Comparison of ENCODE assay signal across 1 cellular context in the genomic region with DNA sequence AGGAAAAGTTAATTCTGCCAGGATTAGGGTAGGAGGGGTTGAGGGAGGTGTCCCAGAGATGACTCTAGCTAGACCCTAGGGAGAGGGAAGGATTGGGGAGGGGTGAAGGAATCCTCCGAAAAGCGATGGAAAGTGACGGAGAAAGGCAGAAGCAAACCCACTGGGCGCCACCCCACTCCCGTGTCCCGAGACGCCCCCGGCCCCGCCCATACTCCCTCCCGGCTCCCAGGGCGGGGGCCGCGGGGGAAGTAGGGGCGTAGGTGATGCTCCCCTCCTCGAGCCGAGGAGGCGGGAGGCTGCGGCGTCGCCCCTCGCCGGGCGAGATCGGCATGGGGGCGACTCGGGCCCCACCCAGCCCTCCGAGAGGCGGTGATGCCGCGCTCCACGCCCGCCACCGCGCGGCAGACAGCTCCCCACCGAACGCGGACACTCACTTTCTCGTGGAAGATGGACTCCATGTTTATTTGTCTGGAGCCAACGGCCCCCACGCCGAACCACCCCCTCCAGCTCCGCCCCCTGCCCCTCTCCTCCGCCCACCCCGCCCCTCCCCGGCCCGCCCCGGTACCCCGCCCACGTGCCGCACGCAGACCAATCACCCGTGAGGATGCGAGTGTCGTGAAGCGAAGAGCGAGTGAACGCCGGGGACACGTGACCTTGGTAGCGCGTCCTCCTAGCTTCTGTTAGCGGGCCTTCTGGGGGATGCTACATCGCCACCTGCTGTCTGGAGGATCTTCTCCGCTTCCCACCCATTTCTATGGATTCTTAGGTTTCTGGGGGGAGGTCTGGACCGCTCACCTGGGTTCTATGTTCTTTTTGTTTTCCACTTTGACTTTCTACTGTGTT.
TF ChIP-seq lines count a peak whose summit lies in the region.

A gene (minus strand): TSS at position 488 of the 843 bp plus-strand sequence. CDS start 30 bp downstream, at position 458.

TF ChIP-seq in K562, 482 proteins besides CTCF, POLR2A, EP300 and RAD21 (continued from another document and continues in another):
- TF ChIP-seq, protein P1, sequence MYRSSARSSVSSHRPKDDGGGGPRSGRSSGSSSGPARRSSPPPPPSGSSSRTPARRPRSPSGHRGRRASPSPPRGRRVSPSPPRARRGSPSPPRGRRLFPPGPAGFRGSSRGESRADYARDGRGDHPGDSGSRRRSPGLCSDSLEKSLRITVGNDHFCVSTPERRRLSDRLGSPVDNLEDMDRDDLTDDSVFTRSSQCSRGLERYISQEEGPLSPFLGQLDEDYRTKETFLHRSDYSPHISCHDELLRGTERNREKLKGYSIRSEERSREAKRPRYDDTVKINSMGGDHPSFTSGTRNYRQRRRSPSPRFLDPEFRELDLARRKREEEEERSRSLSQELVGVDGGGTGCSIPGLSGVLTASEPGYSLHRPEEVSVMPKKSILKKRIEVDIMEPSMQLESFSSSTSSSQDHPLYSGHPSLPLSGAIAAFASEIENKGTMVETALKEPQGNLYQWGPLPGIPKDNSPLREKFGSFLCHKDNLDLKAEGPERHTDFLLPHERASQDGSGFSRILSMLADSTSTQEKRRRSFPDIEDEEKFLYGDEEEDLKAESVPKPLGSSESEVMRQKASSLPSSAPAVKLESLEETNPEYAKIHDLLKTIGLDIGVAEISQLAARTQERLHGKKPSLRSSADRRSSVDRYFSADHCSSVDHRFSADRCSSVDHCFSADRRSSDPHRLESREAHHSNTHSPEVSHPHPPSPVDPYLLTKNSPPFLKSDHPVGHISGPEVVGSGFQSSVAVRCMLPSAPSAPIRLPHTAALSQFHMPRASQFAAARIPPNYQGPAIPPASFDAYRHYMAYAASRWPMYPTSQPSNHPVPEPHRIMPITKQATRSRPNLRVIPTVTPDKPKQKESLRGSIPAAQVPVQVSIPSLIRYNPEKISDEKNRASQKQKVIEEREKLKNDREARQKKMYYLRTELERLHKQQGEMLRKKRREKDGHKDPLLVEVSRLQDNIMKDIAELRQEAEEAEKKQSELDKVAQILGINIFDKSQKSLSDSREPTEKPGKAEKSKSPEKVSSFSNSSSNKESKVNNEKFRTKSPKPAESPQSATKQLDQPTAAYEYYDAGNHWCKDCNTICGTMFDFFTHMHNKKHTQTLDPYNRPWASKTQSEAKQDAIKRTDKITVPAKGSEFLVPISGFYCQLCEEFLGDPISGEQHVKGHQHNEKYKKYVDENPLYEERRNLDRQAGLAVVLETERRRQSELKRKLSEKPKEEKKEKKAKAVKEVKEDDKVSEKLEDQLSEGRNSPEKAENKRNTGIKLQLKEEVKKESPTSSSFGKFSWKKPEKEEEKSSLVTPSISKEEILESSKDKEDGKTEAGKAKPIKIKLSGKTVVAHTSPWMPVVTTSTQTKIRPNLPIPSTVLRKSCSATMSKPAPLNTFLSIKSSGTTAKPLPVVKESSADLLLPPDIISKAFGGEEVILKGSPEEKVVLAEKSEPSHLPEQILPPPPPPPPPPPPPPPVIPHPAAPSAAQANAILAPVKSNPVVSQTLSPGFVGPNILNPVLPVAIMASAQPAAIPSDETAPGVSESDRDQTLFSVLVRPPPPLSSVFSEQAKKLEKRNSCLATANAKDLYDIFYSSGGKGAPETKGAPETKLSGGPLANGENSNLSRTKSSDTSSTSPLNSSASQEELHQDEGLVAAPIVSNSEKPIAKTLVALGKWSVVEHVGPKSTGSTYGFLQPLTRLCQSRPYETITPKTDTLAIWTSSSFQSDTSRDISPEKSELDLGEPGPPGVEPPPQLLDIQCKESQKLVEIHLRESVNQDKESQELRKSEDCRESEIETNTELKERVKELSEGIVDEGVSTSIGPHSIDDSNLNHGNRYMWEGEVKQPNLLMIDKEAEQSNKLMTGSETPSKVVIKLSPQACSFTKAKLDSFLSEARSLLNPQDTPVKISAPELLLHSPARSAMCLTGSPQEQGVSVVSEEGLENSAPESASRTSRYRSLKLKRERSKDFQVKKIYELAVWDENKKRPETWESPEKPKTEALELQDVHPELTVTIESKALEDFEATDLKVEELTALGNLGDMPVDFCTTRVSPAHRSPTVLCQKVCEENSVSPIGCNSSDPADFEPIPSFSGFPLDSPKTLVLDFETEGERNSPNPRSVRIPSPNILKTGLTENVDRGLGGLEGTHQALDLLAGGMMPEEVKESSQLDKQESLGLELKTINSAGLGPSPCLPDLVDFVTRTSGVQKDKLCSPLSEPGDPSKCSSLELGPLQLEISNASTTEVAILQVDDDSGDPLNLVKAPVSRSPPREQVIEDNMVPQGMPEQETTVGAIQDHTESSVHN (IDR thresholded peaks at IDR 0.05; ENCODE audit: borderline replicate concordance in 1 of 2, low read depth in 1 of 2) = no peak
- TF ChIP-seq SOX6 (IDR thresholded peaks at IDR 0.05) (no peak), HIVEP1 (CRISPR knock-in tag; IDR thresholded peaks at IDR 0.05) (no peak), MAZ (CRISPR knock-in tag; conservative IDR thresholded peaks at IDR 0.05 in 1 of 2, IDR thresholded peaks at IDR 0.05 in 1 of 2) (peak; percentile 87 to 94; a peak in 3 of 4 replicates), ZNF384 (IDR thresholded peaks at IDR 0.05; ENCODE audit: low read depth, low read length) (no peak), FOXJ3 (CRISPR knock-in tag; IDR thresholded peaks at IDR 0.05) (no peak), ZFX (CRISPR knock-in tag; IDR thresholded peaks at IDR 0.05) (no peak), YBX1 (IDR thresholded peaks at IDR 0.05) (no peak), ZNF668 (CRISPR knock-in tag; IDR thresholded peaks at IDR 0.05) (no peak), TCF7L2 (IDR thresholded peaks at IDR 0.05; ENCODE audit: low read depth, low read length) (no peak), NFE2L1 (tag; IDR thresholded peaks at IDR 0.05; ENCODE audit: borderline replicate concordance, low read depth) (no peak), PYGO2 (tag; IDR thresholded peaks at IDR 0.05) (no peak), ZNF589 (CRISPR knock-in tag; IDR thresholded peaks at IDR 0.05; ENCODE audit: low read depth) (no peak), EWSR1 (IDR thresholded peaks at IDR 0.05; ENCODE audit: borderline replicate concordance, low read depth, partially characterized antibody) (no peak), PML (IDR thresholded peaks at IDR 0.05; ENCODE audit: low read length) (no peak; the same call in 1 of the 2 replicates), TARDBP (IDR thresholded peaks at IDR 0.05) (no peak), ZNF311 (CRISPR knock-in tag; IDR thresholded peaks at IDR 0.05) (no peak), ZNF431 (CRISPR knock-in tag; IDR thresholded peaks at IDR 0.05) (no peak), HDAC3 (IDR thresholded peaks at IDR 0.05; ENCODE audit: borderline replicate concordance, partially characterized antibody) (no peak), PHF8 (IDR thresholded peaks at IDR 0.05; ENCODE audit: borderline replicate concordance, low read length) (peak; percentile 80; the same call in 1 of the 2 replicates), FOXA3 (CRISPR knock-in tag; conservative IDR thresholded peaks at IDR 0.05 in 1 of 2, IDR thresholded peaks at IDR 0.05 in 1 of 2) (no peak), ADNP (tag; IDR thresholded peaks at IDR 0.05) (no peak), ZEB2 (IDR thresholded peaks at IDR 0.05) (no peak)
- TF ChIP-seq, protein P2, sequence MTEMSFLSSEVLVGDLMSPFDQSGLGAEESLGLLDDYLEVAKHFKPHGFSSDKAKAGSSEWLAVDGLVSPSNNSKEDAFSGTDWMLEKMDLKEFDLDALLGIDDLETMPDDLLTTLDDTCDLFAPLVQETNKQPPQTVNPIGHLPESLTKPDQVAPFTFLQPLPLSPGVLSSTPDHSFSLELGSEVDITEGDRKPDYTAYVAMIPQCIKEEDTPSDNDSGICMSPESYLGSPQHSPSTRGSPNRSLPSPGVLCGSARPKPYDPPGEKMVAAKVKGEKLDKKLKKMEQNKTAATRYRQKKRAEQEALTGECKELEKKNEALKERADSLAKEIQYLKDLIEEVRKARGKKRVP (CRISPR knock-in tag; IDR thresholded peaks at IDR 0.05) = no peak
- TF ChIP-seq, protein P3, sequence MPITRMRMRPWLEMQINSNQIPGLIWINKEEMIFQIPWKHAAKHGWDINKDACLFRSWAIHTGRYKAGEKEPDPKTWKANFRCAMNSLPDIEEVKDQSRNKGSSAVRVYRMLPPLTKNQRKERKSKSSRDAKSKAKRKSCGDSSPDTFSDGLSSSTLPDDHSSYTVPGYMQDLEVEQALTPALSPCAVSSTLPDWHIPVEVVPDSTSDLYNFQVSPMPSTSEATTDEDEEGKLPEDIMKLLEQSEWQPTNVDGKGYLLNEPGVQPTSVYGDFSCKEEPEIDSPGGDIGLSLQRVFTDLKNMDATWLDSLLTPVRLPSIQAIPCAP (CRISPR knock-in tag; IDR thresholded peaks at IDR 0.05; ENCODE audit: borderline replicate concordance) = no peak
- TF ChIP-seq, protein P4, sequence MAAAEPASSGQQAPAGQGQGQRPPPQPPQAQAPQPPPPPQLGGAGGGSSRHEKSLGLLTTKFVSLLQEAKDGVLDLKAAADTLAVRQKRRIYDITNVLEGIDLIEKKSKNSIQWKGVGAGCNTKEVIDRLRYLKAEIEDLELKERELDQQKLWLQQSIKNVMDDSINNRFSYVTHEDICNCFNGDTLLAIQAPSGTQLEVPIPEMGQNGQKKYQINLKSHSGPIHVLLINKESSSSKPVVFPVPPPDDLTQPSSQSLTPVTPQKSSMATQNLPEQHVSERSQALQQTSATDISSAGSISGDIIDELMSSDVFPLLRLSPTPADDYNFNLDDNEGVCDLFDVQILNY (CRISPR knock-in tag; IDR thresholded peaks at IDR 0.05) = no peak
- TF ChIP-seq, protein P5, sequence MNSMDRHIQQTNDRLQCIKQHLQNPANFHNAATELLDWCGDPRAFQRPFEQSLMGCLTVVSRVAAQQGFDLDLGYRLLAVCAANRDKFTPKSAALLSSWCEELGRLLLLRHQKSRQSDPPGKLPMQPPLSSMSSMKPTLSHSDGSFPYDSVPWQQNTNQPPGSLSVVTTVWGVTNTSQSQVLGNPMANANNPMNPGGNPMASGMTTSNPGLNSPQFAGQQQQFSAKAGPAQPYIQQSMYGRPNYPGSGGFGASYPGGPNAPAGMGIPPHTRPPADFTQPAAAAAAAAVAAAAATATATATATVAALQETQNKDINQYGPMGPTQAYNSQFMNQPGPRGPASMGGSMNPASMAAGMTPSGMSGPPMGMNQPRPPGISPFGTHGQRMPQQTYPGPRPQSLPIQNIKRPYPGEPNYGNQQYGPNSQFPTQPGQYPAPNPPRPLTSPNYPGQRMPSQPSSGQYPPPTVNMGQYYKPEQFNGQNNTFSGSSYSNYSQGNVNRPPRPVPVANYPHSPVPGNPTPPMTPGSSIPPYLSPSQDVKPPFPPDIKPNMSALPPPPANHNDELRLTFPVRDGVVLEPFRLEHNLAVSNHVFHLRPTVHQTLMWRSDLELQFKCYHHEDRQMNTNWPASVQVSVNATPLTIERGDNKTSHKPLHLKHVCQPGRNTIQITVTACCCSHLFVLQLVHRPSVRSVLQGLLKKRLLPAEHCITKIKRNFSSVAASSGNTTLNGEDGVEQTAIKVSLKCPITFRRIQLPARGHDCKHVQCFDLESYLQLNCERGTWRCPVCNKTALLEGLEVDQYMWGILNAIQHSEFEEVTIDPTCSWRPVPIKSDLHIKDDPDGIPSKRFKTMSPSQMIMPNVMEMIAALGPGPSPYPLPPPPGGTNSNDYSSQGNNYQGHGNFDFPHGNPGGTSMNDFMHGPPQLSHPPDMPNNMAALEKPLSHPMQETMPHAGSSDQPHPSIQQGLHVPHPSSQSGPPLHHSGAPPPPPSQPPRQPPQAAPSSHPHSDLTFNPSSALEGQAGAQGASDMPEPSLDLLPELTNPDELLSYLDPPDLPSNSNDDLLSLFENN (IDR thresholded peaks at IDR 0.05; ENCODE audit: low read depth in 2 of 2, low read length in 2 of 2) = no peak
- TF ChIP-seq, protein P6, sequence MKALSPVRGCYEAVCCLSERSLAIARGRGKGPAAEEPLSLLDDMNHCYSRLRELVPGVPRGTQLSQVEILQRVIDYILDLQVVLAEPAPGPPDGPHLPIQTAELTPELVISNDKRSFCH (CRISPR knock-in tag; IDR thresholded peaks at IDR 0.05) = no peak
- TF ChIP-seq, protein P6 (tag; IDR thresholded peaks at IDR 0.05) = no peak
- TF ChIP-seq, protein P7, sequence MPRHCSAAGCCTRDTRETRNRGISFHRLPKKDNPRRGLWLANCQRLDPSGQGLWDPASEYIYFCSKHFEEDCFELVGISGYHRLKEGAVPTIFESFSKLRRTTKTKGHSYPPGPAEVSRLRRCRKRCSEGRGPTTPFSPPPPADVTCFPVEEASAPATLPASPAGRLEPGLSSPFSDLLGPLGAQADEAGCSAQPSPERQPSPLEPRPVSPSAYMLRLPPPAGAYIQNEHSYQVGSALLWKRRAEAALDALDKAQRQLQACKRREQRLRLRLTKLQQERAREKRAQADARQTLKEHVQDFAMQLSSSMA (CRISPR knock-in tag; IDR thresholded peaks at IDR 0.05) = no peak
- TF ChIP-seq, protein P8, sequence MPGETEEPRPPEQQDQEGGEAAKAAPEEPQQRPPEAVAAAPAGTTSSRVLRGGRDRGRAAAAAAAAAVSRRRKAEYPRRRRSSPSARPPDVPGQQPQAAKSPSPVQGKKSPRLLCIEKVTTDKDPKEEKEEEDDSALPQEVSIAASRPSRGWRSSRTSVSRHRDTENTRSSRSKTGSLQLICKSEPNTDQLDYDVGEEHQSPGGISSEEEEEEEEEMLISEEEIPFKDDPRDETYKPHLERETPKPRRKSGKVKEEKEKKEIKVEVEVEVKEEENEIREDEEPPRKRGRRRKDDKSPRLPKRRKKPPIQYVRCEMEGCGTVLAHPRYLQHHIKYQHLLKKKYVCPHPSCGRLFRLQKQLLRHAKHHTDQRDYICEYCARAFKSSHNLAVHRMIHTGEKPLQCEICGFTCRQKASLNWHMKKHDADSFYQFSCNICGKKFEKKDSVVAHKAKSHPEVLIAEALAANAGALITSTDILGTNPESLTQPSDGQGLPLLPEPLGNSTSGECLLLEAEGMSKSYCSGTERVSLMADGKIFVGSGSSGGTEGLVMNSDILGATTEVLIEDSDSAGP (CRISPR knock-in tag; IDR thresholded peaks at IDR 0.05) = no peak
- TF ChIP-seq, protein P9, sequence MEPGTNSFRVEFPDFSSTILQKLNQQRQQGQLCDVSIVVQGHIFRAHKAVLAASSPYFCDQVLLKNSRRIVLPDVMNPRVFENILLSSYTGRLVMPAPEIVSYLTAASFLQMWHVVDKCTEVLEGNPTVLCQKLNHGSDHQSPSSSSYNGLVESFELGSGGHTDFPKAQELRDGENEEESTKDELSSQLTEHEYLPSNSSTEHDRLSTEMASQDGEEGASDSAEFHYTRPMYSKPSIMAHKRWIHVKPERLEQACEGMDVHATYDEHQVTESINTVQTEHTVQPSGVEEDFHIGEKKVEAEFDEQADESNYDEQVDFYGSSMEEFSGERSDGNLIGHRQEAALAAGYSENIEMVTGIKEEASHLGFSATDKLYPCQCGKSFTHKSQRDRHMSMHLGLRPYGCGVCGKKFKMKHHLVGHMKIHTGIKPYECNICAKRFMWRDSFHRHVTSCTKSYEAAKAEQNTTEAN (CRISPR knock-in tag; IDR thresholded peaks at IDR 0.05) = no peak
- TF ChIP-seq, protein P10, sequence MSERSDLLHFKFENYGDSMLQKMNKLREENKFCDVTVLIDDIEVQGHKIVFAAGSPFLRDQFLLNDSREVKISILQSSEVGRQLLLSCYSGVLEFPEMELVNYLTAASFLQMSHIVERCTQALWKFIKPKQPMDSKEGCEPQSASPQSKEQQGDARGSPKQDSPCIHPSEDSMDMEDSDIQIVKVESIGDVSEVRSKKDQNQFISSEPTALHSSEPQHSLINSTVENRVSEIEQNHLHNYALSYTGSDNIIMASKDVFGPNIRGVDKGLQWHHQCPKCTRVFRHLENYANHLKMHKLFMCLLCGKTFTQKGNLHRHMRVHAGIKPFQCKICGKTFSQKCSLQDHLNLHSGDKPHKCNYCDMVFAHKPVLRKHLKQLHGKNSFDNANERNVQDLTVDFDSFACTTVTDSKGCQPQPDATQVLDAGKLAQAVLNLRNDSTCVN (CRISPR knock-in tag; IDR thresholded peaks at IDR 0.05) = no peak
